Comparison of ENCODE assay signal across 24 cellular contexts in the genomic region with DNA sequence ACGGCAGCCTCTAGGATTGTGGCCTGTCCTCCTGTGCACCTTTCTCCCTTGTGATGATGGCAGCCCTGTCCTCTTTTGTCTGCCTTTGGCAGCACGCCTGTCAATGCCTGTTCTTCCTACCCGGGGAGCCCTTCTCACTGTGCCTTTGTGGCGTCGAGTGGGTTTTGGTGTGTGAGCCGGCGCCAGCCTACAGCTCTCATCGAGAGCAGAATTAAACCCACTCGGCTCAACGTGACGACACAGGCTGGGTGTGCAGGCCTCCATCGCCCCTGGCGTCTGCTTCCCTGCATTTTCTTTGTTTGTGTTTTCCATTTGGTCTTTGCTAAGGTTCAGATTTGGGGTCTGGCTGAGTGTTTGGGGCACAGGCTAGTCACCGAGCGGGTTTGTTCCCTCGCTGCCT. TPM values are rescaled to one million over a fixed set of nuclear protein-coding genes. Genes with fewer than 3 reads are reported as not detected.
DNase-seq lines count a peak whose midpoint lies in the region; ATAC-seq, FAIRE-seq and TF ChIP-seq lines count a peak whose summit lies in the region.
"Had no signal": no experiment of that assay in that cellular context is flagged by ENCODE, and none has a peak within 500 bp of the region (broad histone marks: within the 10 kb centered on the region; RNA-seq: fewer than 3 reads in every experiment).

No MANE protein-coding gene starts in this region.

- H2AFZ ChIP-seq in osteoblast (ENCODE audit: low read length) = no peak overlapping the region
- H2AFZ ChIP-seq: PC-9 had no signal

- H3K9me3 Mint-ChIP-seq in T-helper 1 cell treated with Interleukin-12 subunit alpha and Interleukin-12 subunit beta and Interleukin-4 antibody, amounts not matched to agents 30 μg/mL and 1 μg/mL, for 36 hours = no peaks in the 10 kb centered on the region
- H3K9me3 Mint-ChIP-seq in CD14-positive monocyte = peaks cover 0 to 3% (median 2%) of the 10 kb centered on the region in 7 donors
- no peaks in the 10 kb centered on the region for H3K9me3 Mint-ChIP-seq in chondrocyte (ENCODE audit: low read depth)
- H3K9me3 Mint-ChIP-seq: H9, IgD-negative memory B cell had no signal

- TF ChIP-seq CTCF in CD14-positive monocyte (IDR thresholded peaks at IDR 0.05) = no peak
- no peak for TF ChIP-seq CTCF in chondrocyte (IDR thresholded peaks at IDR 0.05)
- no peak for TF ChIP-seq CTCF in osteoblast (IDR thresholded peaks at IDR 0.05; ENCODE audit: extremely low read depth, low read depth, low read length)
- TF ChIP-seq CTCF in pancreas (IDR thresholded peaks at IDR 0.05) = no peak

- H3K36me3 ChIP-seq in osteoblast (ENCODE audit: insufficient read depth, low read length) (peaks cover 68% of the 10 kb centered on the region), pancreas (peaks cover 0 to 20% (median 9%) of the 10 kb centered on the region in 3 donors)

- intact Hi-C loops in CD14-positive monocyte (cut with micrococcal nuclease) = no loop called here
- intact Hi-C loops in pancreas (cut with DNase I) = no loop called here

- H3K4me1 Mint-ChIP-seq in T-helper 1 cell treated with Interleukin-12 subunit alpha and Interleukin-12 subunit beta and Interleukin-4 antibody, amounts not matched to agents 30 μg/mL and 1 μg/mL, for 36 hours (ENCODE audit: low read depth) = peaks cover 6% of the 10 kb centered on the region
- H3K4me1 Mint-ChIP-seq in CD14-positive monocyte = peaks cover 20% of the 10 kb centered on the region
- no peaks in the 10 kb centered on the region for H3K4me1 Mint-ChIP-seq in chondrocyte (ENCODE audit: low read depth)
- H3K4me1 Mint-ChIP-seq: H9 had no signal

- H3K79me2 ChIP-seq in osteoblast (ENCODE audit: insufficient read depth, low read length) = no peaks in the 10 kb centered on the region

- FAIRE-seq in pancreas (lab: Jason Lieb, UNC) = no peak

- H3K4me2 ChIP-seq in osteoblast (ENCODE audit: insufficient read depth, low read length) = no peak overlapping the region
- H3K4me2 ChIP-seq: PC-9 had no signal

- DNase-seq in T-helper 1 cell = no peak
- no peak for DNase-seq in CD14-positive monocyte (ENCODE audit: low spot score)
- peak; percentile 69 for DNase-seq in chondrocyte (ENCODE audit: low spot score)
- peak; percentile 44 for DNase-seq in osteoblast (ENCODE audit: insufficient read length, low spot score, missing footprints)
- DNase-seq in pancreas = no peak
- DNase-seq in T-helper 9 cell = no peak
- DNase-seq in hepatic stellate cell (ENCODE audit: low spot score) = no peak
- DNase-seq: AML-193, DMS79 treated with DMSO at 0.1 percent for 48 hours, H9, Karpas-422, NCI-H1092, NCI-H1436 treated with DMSO at 0.1 percent for 48 hours, NCI-H2029, NCI-H345, NCI-H524 treated with DMSO at 0.1 percent for 48 hours, PC-9 had no signal

- no peak for ATAC-seq in pancreas

- H3K27ac Mint-ChIP-seq in T-helper 1 cell treated with Interleukin-12 subunit alpha and Interleukin-12 subunit beta and Interleukin-4 antibody, amounts not matched to agents 30 μg/mL and 1 μg/mL, for 36 hours = peak overlapping the region; percentile 14
- H3K27ac Mint-ChIP-seq in CD14-positive monocyte = peak overlapping the region in 4 of 7 donors; percentile 22 to 60 (median 45)
- H3K27ac Mint-ChIP-seq in chondrocyte (ENCODE audit: unreplicated experiment) = no peak overlapping the region
- H3K27ac Mint-ChIP-seq: IgD-negative memory B cell had no signal

- WGBS in pancreas, 2 donors = 95 to 96% methylated on average over 16 of the region's 16 CpGs

- H3K9me3 ChIP-seq in osteoblast (ENCODE audit: low read depth, low read length) = no peaks in the 10 kb centered on the region
- H3K9me3 ChIP-seq in pancreas = no peaks in the 10 kb centered on the region

- H3K27me3 ChIP-seq in osteoblast (ENCODE audit: insufficient read depth, low read length) (no peaks in the 10 kb centered on the region), pancreas (no peaks in the 10 kb centered on the region)

- peaks cover 7% of the 10 kb centered on the region for H3K4me1 ChIP-seq in osteoblast (ENCODE audit: insufficient read depth, low read length)
- no peaks in the 10 kb centered on the region for H3K4me1 ChIP-seq in pancreas

- H3K27me3 Mint-ChIP-seq in T-helper 1 cell treated with Interleukin-12 subunit alpha and Interleukin-12 subunit beta and Interleukin-4 antibody, amounts not matched to agents 30 μg/mL and 1 μg/mL, for 36 hours (ENCODE audit: low read depth) = no peaks in the 10 kb centered on the region
- peaks cover 0 to 3% (median 0%) of the 10 kb centered on the region in 3 donors for H3K27me3 Mint-ChIP-seq in CD14-positive monocyte (ENCODE audit: low read depth in 3 of 3)
- no peaks in the 10 kb centered on the region for H3K27me3 Mint-ChIP-seq in chondrocyte (ENCODE audit: low read depth)
- H3K27me3 Mint-ChIP-seq: IgD-negative memory B cell had no signal

- H3K27ac ChIP-seq in osteoblast (ENCODE audit: low read depth, low read length) (no peak overlapping the region), pancreas (no peak overlapping the region)
- H3K27ac ChIP-seq: 22Rv1, C4-2B, HL-60, PC-9 had no signal

- no peak overlapping the region for H3K4me3 ChIP-seq in osteoblast (ENCODE audit: insufficient read depth, low read length)
- H3K4me3 ChIP-seq in pancreas = no peak overlapping the region
- H3K4me3 ChIP-seq: PC-9 had no signal

- peaks cover 3% of the 10 kb centered on the region for H4K20me1 ChIP-seq in osteoblast (ENCODE audit: insufficient read depth, low read length)

- H3K4me3 Mint-ChIP-seq in T-helper 1 cell treated with Interleukin-12 subunit alpha and Interleukin-12 subunit beta and Interleukin-4 antibody, amounts not matched to agents 30 μg/mL and 1 μg/mL, for 36 hours = no peak overlapping the region
- H3K4me3 Mint-ChIP-seq in CD14-positive monocyte (no peak overlapping the region), chondrocyte (ENCODE audit: unreplicated experiment) (no peak overlapping the region)
- H3K4me3 Mint-ChIP-seq: H9, IgD-negative memory B cell had no signal

- peaks cover 32% of the 10 kb centered on the region for H3K36me3 Mint-ChIP-seq in T-helper 1 cell treated with Interleukin-12 subunit alpha and Interleukin-12 subunit beta and Interleukin-4 antibody, amounts not matched to agents 30 μg/mL and 1 μg/mL, for 36 hours (ENCODE audit: low read depth)
- H3K36me3 Mint-ChIP-seq in CD14-positive monocyte = peaks cover 80 to 95% of the 10 kb centered on the region in 2 donors
- peaks cover 52% of the 10 kb centered on the region for H3K36me3 Mint-ChIP-seq in chondrocyte (ENCODE audit: low read depth)

RNA-seq across cellular contexts. Expression of a gene that starts 34.4 kb away (rescaled TPM):
- polyA plus RNA-seq in CD14-positive monocyte (100 to 1,000 TPM; 133 to 134 TPM), pancreas (10 to 100 TPM; 20.2 to 24.7 TPM)
- total RNA-seq in chondrocyte (78.3 to 91.2 TPM (median 81.8 TPM) in 3 replicates), osteoblast (49.5 and 52.1 TPM in 2 replicates), pancreas (10 to 100 TPM; 12.4 to 25.7 (median 17.4) TPM)

RNA-seq across cellular contexts. Expression of a gene that starts 46.9 kb away (rescaled TPM):
- 100 to 1,000 TPM; 219 to 245 TPM for polyA plus RNA-seq in CD14-positive monocyte
- total RNA-seq in chondrocyte = 64.9 to 72.4 TPM (median 68.6 TPM) in 3 replicates
- 93.4 and 109 TPM in 2 replicates for total RNA-seq in osteoblast
- total RNA-seq in pancreas = 10 to 100 TPM; 14.8 to 29.1 (median 20.7) TPM
- 10 to 100 TPM; 33.1 to 48.6 TPM for polyA plus RNA-seq in pancreas

RNA-seq across cellular contexts. Expression of a gene that starts 58.8 kb away (rescaled TPM):
- polyA plus RNA-seq in CD14-positive monocyte = not detected
- total RNA-seq in chondrocyte = not detected in 3 replicates
- total RNA-seq in osteoblast = not detected in 2 replicates
- total RNA-seq in pancreas = not detected
- polyA plus RNA-seq in pancreas = not detected
- total RNA-seq: H9, HT1080, MCF 10A, PC-9 had no signal
- polyA plus RNA-seq: IgD-negative memory B cell had no signal

Comparison
In these comparisons a context has a peak if more than half of its experiments do, and no peak if none do; other contexts are left out.
1. DNase-seq: peak in chondrocyte (single experiment) and osteoblast (single experiment); none in T-helper 1 cell (0 of 5), CD14-positive monocyte (single experiment), pancreas (0 of 6), T-helper 9 cell (single experiment) and hepatic stellate cell (single experiment).